28 cellular contexts compared by ENCODE assay signal in genomic region chr4:170446782-170447181, GRCh38.
"Had no signal": no experiment of that assay in that cellular context is flagged by ENCODE, and none has a peak within 500 bp of the region (broad histone marks: within the 10 kb centered on the region; RNA-seq: fewer than 3 reads in every experiment).

No MANE protein-coding gene starts in this region.

- DNase-seq: activated CD4-positive, alpha-beta memory T cell treated with anti-CD3 and anti-CD28 coated beads, Interleukin-2, amount 10 ng/mL, durations not matched to agents 7 days and 5 days; activated CD4-positive, alpha-beta T cell treated with anti-CD3 and anti-CD28 coated beads for 36 hours; activated CD4-positive, alpha-beta T cell treated with anti-CD3 and anti-CD28 coated beads, Interleukin-2, amount 50 U/mL, for 1 hour; activated gamma-delta T cell; activated naive CD4-positive, alpha-beta T cell treated with anti-CD3 and anti-CD28 coated beads for 36 hours; activated T-cell treated with anti-CD3 and anti-CD28 coated beads for 4 hours; activated T-cell treated with anti-CD3 and anti-CD28 coated beads, Interleukin-2, amount 50 U/mL, for 48 hours; amygdala; cortex of kidney; IMR-90; KG1; NCI-H1092; NCI-H1417; NCI-H1930; NCI-H2171 treated with DMSO at 0.1 percent for 48 hours; NCI-H345; NCI-H510A treated with DMSO at 0.1 percent for 48 hours; NCI-H69; PC-3; SHP77; WERI-Rb-1 had no signal

- H3K9me3 Mint-ChIP-seq: activated CD4-positive, alpha-beta memory T cell treated with anti-CD3 and anti-CD28 coated beads, Interleukin-2, amount 10 ng/mL, durations not matched to agents 7 days and 5 days; brain; T-helper 1 cell treated with Interleukin-12 subunit alpha and Interleukin-12 subunit beta and Interleukin-4 antibody, amounts not matched to agents 30 μg/mL and 1 μg/mL, for 36 hours had no signal

- H3K27ac Mint-ChIP-seq: activated CD4-positive, alpha-beta memory T cell treated with anti-CD3 and anti-CD28 coated beads, Interleukin-2, amount 10 ng/mL, durations not matched to agents 7 days and 5 days; activated CD4-positive, alpha-beta T cell treated with anti-CD3 and anti-CD28 coated beads for 36 hours; activated naive CD4-positive, alpha-beta T cell treated with anti-CD3 and anti-CD28 coated beads for 36 hours; activated naive CD8-positive, alpha-beta T cell; activated T-helper 17 cell treated with anti-CD3 and anti-CD28 coated beads, Interleukin-2, amount 50 U/mL, for 72 hours; brain; T-helper 1 cell treated with Interleukin-12 subunit alpha and Interleukin-12 subunit beta and Interleukin-4 antibody, amounts not matched to agents 30 μg/mL and 1 μg/mL, for 36 hours had no signal

- H3K36me3 Mint-ChIP-seq: activated naive CD8-positive, alpha-beta T cell; brain had no signal

- H3K4me3 Mint-ChIP-seq: activated CD4-positive, alpha-beta memory T cell treated with anti-CD3 and anti-CD28 coated beads, Interleukin-2, amount 10 ng/mL, durations not matched to agents 7 days and 5 days; activated CD4-positive, alpha-beta T cell treated with anti-CD3 and anti-CD28 coated beads for 36 hours; activated naive CD4-positive, alpha-beta T cell treated with anti-CD3 and anti-CD28 coated beads for 36 hours; activated naive CD8-positive, alpha-beta T cell; activated T-helper 17 cell treated with anti-CD3 and anti-CD28 coated beads, Interleukin-2, amount 50 U/mL, for 72 hours; brain; central memory CD8-positive, alpha-beta T cell; T-helper 1 cell treated with Interleukin-12 subunit alpha and Interleukin-12 subunit beta and Interleukin-4 antibody, amounts not matched to agents 30 μg/mL and 1 μg/mL, for 36 hours had no signal

- ATAC-seq: activated CD4-positive, alpha-beta T cell treated with anti-CD3 and anti-CD28 coated beads for 36 hours; activated T-helper 17 cell treated with anti-CD3 and anti-CD28 coated beads, Interleukin-2, amount 50 U/mL, for 72 hours; PC-3 had no signal

- H3K27ac ChIP-seq: WERI-Rb-1 had no signal

- H3K27me3 Mint-ChIP-seq: activated CD4-positive, alpha-beta memory T cell treated with anti-CD3 and anti-CD28 coated beads, Interleukin-2, amount 10 ng/mL, durations not matched to agents 7 days and 5 days; activated CD4-positive, alpha-beta T cell treated with anti-CD3 and anti-CD28 coated beads for 36 hours; activated naive CD8-positive, alpha-beta T cell; activated T-helper 17 cell treated with anti-CD3 and anti-CD28 coated beads, Interleukin-2, amount 50 U/mL, for 72 hours; central memory CD8-positive, alpha-beta T cell had no signal

- H3K4me1 Mint-ChIP-seq: activated CD4-positive, alpha-beta memory T cell treated with anti-CD3 and anti-CD28 coated beads, Interleukin-2, amount 10 ng/mL, durations not matched to agents 7 days and 5 days; activated CD4-positive, alpha-beta T cell treated with anti-CD3 and anti-CD28 coated beads for 36 hours; activated T-helper 17 cell treated with anti-CD3 and anti-CD28 coated beads, Interleukin-2, amount 50 U/mL, for 72 hours; brain; central memory CD8-positive, alpha-beta T cell had no signal

- H3K36me3 ChIP-seq: WERI-Rb-1 had no signal

- FAIRE-seq: astrocyte, RCC 7860 had no signal
